In genomic region chr12:120708646-120709045, GRCh38 we compare ENCODE assay signal across 1 cellular context.
TF ChIP-seq lines count a peak whose summit lies in the region.

No MANE protein-coding gene starts in this region.

TF ChIP-seq in HEK293, 187 proteins besides CTCF, POLR2A, EP300 and RAD21 (continued from another document):
- TF ChIP-seq PRDM10 (tag by site-specific recombination; IDR thresholded peaks at IDR 0.05) (peak; percentile 5; the same call in 1 of the 2 replicates), ZNF37A (tag by site-specific recombination; IDR thresholded peaks at IDR 0.05) (no peak), ZNF658 (tag by site-specific recombination; IDR thresholded peaks at IDR 0.05) (no peak), ZBTB48 (tag by site-specific recombination; IDR thresholded peaks at IDR 0.05) (peak; percentile 88), ZBTB17 (tag by site-specific recombination; IDR thresholded peaks at IDR 0.05) (peak; percentile 82), GLIS1 (tag by site-specific recombination; IDR thresholded peaks at IDR 0.05) (peak; percentile 51), ZNF157 (tag by site-specific recombination; IDR thresholded peaks at IDR 0.05) (no peak), ZNF629 (tag by site-specific recombination; IDR thresholded peaks at IDR 0.05) (peak; percentile 27; the same call in 1 of the 2 replicates), ZBTB7A (tag by site-specific recombination; IDR thresholded peaks at IDR 0.05; ENCODE audit: low read depth) (no peak), ZNF600 (tag by site-specific recombination; IDR thresholded peaks at IDR 0.05) (peak; percentile 80)
